27 cellular contexts compared by ENCODE assay signal in the genomic region with DNA sequence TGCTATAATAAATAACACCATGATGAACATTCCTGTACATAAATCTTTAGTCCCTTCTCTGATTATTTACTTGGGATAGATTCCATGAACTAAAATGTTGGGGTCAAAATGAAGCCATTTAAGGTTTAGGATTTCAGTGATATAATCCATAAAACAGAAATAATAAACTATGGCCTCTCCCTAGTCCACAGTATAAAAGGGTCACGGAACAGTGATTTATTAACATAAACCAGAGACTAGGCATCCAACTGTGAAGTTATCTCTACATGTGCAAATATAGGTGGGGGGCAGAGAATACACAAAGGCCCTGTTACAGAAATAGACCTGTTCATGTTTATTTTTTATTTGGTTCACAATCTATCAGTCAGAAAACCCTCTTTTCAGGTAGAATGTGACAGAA.
"Had no signal": no experiment of that assay in that cellular context is flagged by ENCODE, and none has a peak within 500 bp of the region (broad histone marks: within the 10 kb centered on the region; RNA-seq: fewer than 3 reads in every experiment).

No MANE protein-coding gene starts in this region.

- ATAC-seq: activated CD8-positive, alpha-beta memory T cell treated with anti-CD3 and anti-CD28 coated beads, Interleukin-2, amount 10 ng/mL, durations not matched to agents 7 days and 5 days; activated naive CD8-positive, alpha-beta T cell treated with anti-CD3 and anti-CD28 coated beads, Interleukin-2, amount 50 U/mL, for 24 hours had no signal

- DNase-seq: activated CD4-positive, alpha-beta memory T cell treated with anti-CD3 and anti-CD28 coated beads, Interleukin-2, amount 10 ng/mL, durations not matched to agents 7 days and 5 days; activated CD4-positive, alpha-beta T cell treated with anti-CD3 and anti-CD28 coated beads for 1 hour; activated CD4-positive, alpha-beta T cell treated with anti-CD3 and anti-CD28 coated beads for 48 hours; activated CD4-positive, CD25-positive, alpha-beta regulatory T cell; activated CD8-positive, alpha-beta memory T cell treated with anti-CD3 and anti-CD28 coated beads for 24 hours; activated CD8-positive, alpha-beta memory T cell treated with anti-CD3 and anti-CD28 coated beads, Interleukin-2, amount 10 ng/mL, durations not matched to agents 7 days and 5 days; activated CD8-positive, alpha-beta memory T cell treated with anti-CD3 and anti-CD28 coated beads, Interleukin-2, amount 50 U/mL, for 48 hours; activated effector memory CD4-positive, alpha-beta T cell treated with Interleukin-2 at 50 U/mL for 16 hours; activated naive CD4-positive, alpha-beta T cell treated with anti-CD3 and anti-CD28 coated beads, Interleukin-2, amount 10 ng/mL, durations not matched to agents 7 days and 5 days; activated naive CD8-positive, alpha-beta T cell treated with anti-CD3 and anti-CD28 coated beads, Interleukin-2, amount 50 U/mL, for 24 hours; activated T-cell treated with anti-CD3 and anti-CD28 coated beads, Interleukin-2, amount 50 U/mL, for 48 hours; anterior cingulate cortex; brain microvascular endothelial cell; central memory CD4-positive, alpha-beta T cell; MM.1S; MV-4-11; NCI-H1092; NCI-H1436 treated with DMSO at 0.1 percent for 48 hours; NCI-H1930; NCI-H2081 treated with DMSO at 0.1 percent for 48 hours; NCI-H345; NCI-H510A; NK-92 treated with Interleukin-12 subunit alpha and Interleukin-12 subunit beta, amount 100 ng/mL, for 24 hours; SHP77; SJCRH30; T1000; WERI-Rb-1 had no signal
